26 cellular contexts compared by ENCODE assay signal in genomic region chr15:91380114-91380513, GRCh38.
"Had no signal": no experiment of that assay in that cellular context is flagged by ENCODE, and none has a peak within 500 bp of the region (broad histone marks: within the 10 kb centered on the region; RNA-seq: fewer than 3 reads in every experiment).

No MANE protein-coding gene starts in this region.

- H3K9me3 Mint-ChIP-seq: activated naive CD8-positive, alpha-beta T cell treated with anti-CD3 and anti-CD28 coated beads, Interleukin-2, amount 50 U/mL, for 24 hours; activated T-helper 2 cell treated with anti-CD3 and anti-CD28 coated beads, Interferon-gamma antibody, Interleukin-2, Interleukin-4, amounts not matched to agents 10 μg/mL and 5 μg/mL and 100 μg/mL, durations not matched to agents 14 hours and 24 hours and 36 hours had no signal

- H3K36me3 Mint-ChIP-seq: activated CD8-positive, alpha-beta memory T cell treated with anti-CD3 and anti-CD28 coated beads, Interleukin-2, amount 10 ng/mL, durations not matched to agents 7 days and 5 days; mesothelial cell of epicardium; naive B cell had no signal

- H3K27me3 Mint-ChIP-seq: activated naive CD4-positive, alpha-beta T cell treated with anti-CD3 and anti-CD28 coated beads, Interleukin-2, amount 50 U/mL, for 24 hours; activated naive CD8-positive, alpha-beta T cell treated with anti-CD3 and anti-CD28 coated beads, Interleukin-2, amount 50 U/mL, for 24 hours; progenitor cell of endocrine pancreas had no signal

- H3K27me3 ChIP-seq: neutrophil, right lobe of liver, tibial nerve had no signal

- H3K36me3 ChIP-seq: esophagus squamous epithelium, neutrophil, right lobe of liver, tibial nerve had no signal

- H3K4me3 ChIP-seq: esophagus squamous epithelium, right lobe of liver, tibial nerve had no signal

- H3K4me1 ChIP-seq: esophagus squamous epithelium, tibial nerve had no signal

- ATAC-seq: activated CD4-positive, alpha-beta T cell treated with anti-CD3 and anti-CD28 coated beads for 36 hours; activated CD8-positive, alpha-beta memory T cell treated with anti-CD3 and anti-CD28 coated beads, Interleukin-2, amount 10 ng/mL, durations not matched to agents 7 days and 5 days; activated CD8-positive, alpha-beta T cell treated with anti-CD3 and anti-CD28 coated beads, Interleukin-2, amount 10 ng/mL, durations not matched to agents 7 days and 5 days; activated naive CD8-positive, alpha-beta T cell treated with anti-CD3 and anti-CD28 coated beads, Interleukin-2, amount 50 U/mL, for 24 hours; left colon; right lobe of liver had no signal

- H3K4me1 Mint-ChIP-seq: activated B cell treated with CpG ODN at 0.5 μM for 24 hours; activated CD4-positive, alpha-beta T cell treated with anti-CD3 and anti-CD28 coated beads for 36 hours; activated CD8-positive, alpha-beta memory T cell treated with anti-CD3 and anti-CD28 coated beads, Interleukin-2, amount 10 ng/mL, durations not matched to agents 7 days and 5 days; activated naive CD8-positive, alpha-beta T cell treated with anti-CD3 and anti-CD28 coated beads, Interleukin-2, amount 50 U/mL, for 24 hours; central memory CD8-positive, alpha-beta T cell; mesothelial cell of epicardium; naive B cell; nephron progenitor cell had no signal

- H3K4me3 Mint-ChIP-seq: activated B cell treated with CpG ODN at 0.5 μM for 24 hours; activated CD4-positive, alpha-beta T cell treated with anti-CD3 and anti-CD28 coated beads for 36 hours; activated CD8-positive, alpha-beta memory T cell treated with anti-CD3 and anti-CD28 coated beads, Interleukin-2, amount 10 ng/mL, durations not matched to agents 7 days and 5 days; activated CD8-positive, alpha-beta T cell treated with anti-CD3 and anti-CD28 coated beads, Interleukin-2, amount 10 ng/mL, durations not matched to agents 7 days and 5 days; activated naive CD4-positive, alpha-beta T cell treated with anti-CD3 and anti-CD28 coated beads, Interleukin-2, amount 50 U/mL, for 24 hours; activated naive CD8-positive, alpha-beta T cell treated with anti-CD3 and anti-CD28 coated beads, Interleukin-2, amount 50 U/mL, for 24 hours; central memory CD8-positive, alpha-beta T cell; dendritic cell treated with granulocyte-macrophage colony-stimulating factor and Interleukin-4, amounts not matched to agents 40 ng/mL and 50 ng/mL, for 4 days; endodermal cell; mesothelial cell of epicardium; naive B cell; nephron progenitor cell had no signal

- DNase-seq: activated B cell treated with CpG ODN at 0.5 μM for 24 hours; activated CD4-positive, alpha-beta T cell treated with anti-CD3 and anti-CD28 coated beads for 36 hours; activated CD8-positive, alpha-beta memory T cell treated with anti-CD3 and anti-CD28 coated beads, Interleukin-2, amount 10 ng/mL, durations not matched to agents 7 days and 5 days; activated CD8-positive, alpha-beta T cell treated with anti-CD3 and anti-CD28 coated beads, Interleukin-2, amount 10 ng/mL, durations not matched to agents 7 days and 5 days; activated naive CD8-positive, alpha-beta T cell treated with anti-CD3 and anti-CD28 coated beads, Interleukin-2, amount 50 U/mL, for 24 hours; activated T-cell treated with anti-CD3 and anti-CD28 coated beads, Interleukin-2, amount 50 U/mL, for 48 hours; amygdala; endodermal cell; esophagus squamous epithelium; glutamatergic neuron; hippocampal formation; kidney; left colon; naive B cell; nephron progenitor cell; right lobe of liver; stimulated activated CD4-positive, alpha-beta T cell treated with anti-CD3 and anti-CD28 coated beads, Interleukin-2, amount 100 ng/mL, for 48 hours; stimulated activated naive CD4-positive, alpha-beta T cell treated with Interleukin-2 at 50 U/mL for 16 hours had no signal

- H3K9me3 ChIP-seq: esophagus squamous epithelium, neutrophil, right lobe of liver had no signal

- H3K27ac Mint-ChIP-seq: activated B cell treated with CpG ODN at 0.5 μM for 24 hours; activated CD4-positive, alpha-beta T cell treated with anti-CD3 and anti-CD28 coated beads for 36 hours; activated CD8-positive, alpha-beta memory T cell treated with anti-CD3 and anti-CD28 coated beads, Interleukin-2, amount 10 ng/mL, durations not matched to agents 7 days and 5 days; activated CD8-positive, alpha-beta T cell treated with anti-CD3 and anti-CD28 coated beads, Interleukin-2, amount 10 ng/mL, durations not matched to agents 7 days and 5 days; activated naive CD4-positive, alpha-beta T cell treated with anti-CD3 and anti-CD28 coated beads, Interleukin-2, amount 50 U/mL, for 24 hours; activated naive CD8-positive, alpha-beta T cell treated with anti-CD3 and anti-CD28 coated beads, Interleukin-2, amount 50 U/mL, for 24 hours; activated T-helper 2 cell treated with anti-CD3 and anti-CD28 coated beads, Interferon-gamma antibody, Interleukin-2, Interleukin-4, amounts not matched to agents 10 μg/mL and 5 μg/mL and 100 μg/mL, durations not matched to agents 14 hours and 24 hours and 36 hours; dendritic cell treated with granulocyte-macrophage colony-stimulating factor and Interleukin-4, amounts not matched to agents 40 ng/mL and 50 ng/mL, for 4 days; endodermal cell; mesothelial cell of epicardium; naive B cell; nephron progenitor cell; progenitor cell of endocrine pancreas had no signal

- H3K27ac ChIP-seq: esophagus squamous epithelium, neutrophil, right lobe of liver, tibial nerve had no signal
